Comparison of ENCODE assay signal across 18 cellular contexts in the genomic region with DNA sequence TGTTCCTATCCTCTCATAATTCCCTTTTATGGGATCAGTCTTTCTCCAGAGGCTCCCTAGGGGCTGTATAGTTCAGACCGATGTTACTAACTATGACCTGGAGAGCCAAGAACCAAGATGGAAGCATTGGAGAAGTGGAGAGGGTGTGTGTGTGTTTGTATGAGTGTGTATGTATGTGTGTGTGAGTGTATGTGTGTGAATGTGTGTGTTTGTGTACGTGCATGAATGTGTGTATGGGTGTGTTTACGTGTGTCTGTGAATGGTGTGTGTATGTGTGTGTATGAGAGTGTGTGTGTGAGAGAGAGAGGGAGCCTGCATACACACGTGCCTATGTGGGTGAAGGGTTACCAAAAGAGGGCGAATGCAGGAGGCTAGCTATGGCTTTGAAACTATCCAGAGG. TPM values are rescaled to one million over a fixed set of nuclear protein-coding genes. Genes with fewer than 3 reads are reported as not detected.
DNase-seq lines count a peak whose midpoint lies in the region; ATAC-seq, FAIRE-seq and TF ChIP-seq lines count a peak whose summit lies in the region.
"Had no signal": no experiment of that assay in that cellular context is flagged by ENCODE, and none has a peak within 500 bp of the region (broad histone marks: within the 10 kb centered on the region; RNA-seq: fewer than 3 reads in every experiment).

No MANE protein-coding gene starts in this region.

- H2BK5ac ChIP-seq in neuronal stem cell (ENCODE audit: low read length) = no peak overlapping the region

- H3K79me1 ChIP-seq in neuronal stem cell (ENCODE audit: low read depth, low read length) = no peaks in the 10 kb centered on the region

- H4K91ac ChIP-seq in neuronal stem cell (ENCODE audit: low read depth, low read length, poor library complexity) = peak overlapping the region; percentile 64

- H3K4me1 ChIP-seq in right atrium auricular region (peaks cover 0 to 73% of the 10 kb centered on the region in 2 donors), K562 (replicated peaks in 1 of 2; ENCODE audit: control insufficient read depth in 2 of 2, insufficient read depth in 2 of 2, low read length in 2 of 2) (peaks cover 32 to 44% of the 10 kb centered on the region in 2 experiments), neuronal stem cell (ENCODE audit: control insufficient read depth in 2 of 2, insufficient read depth in 1 of 2, low read depth in 1 of 2, low read length in 2 of 2) (peaks cover 12% of the 10 kb centered on the region in 2 donors), colonic mucosa (no peaks in the 10 kb centered on the region), HAP-1 (no peaks in the 10 kb centered on the region; the same call in 1 of the 2 replicates)

- no peak overlapping the region for H3K9ac ChIP-seq in K562 (ENCODE audit: insufficient read depth in 1 of 2, low read depth in 2 of 2, low read length in 2 of 2)
- H3K9ac ChIP-seq in neuronal stem cell (ENCODE audit: low read depth, low read length, poor library complexity) = no peak overlapping the region
- no peak overlapping the region for H3K9ac ChIP-seq in colonic mucosa (ENCODE audit: low read depth in 2 of 2, low read length in 2 of 2)

- in situ Hi-C loops in K562 (cut with MboI) = no loop called here
- in situ Hi-C loops in HAP-1 (cut with MboI; ENCODE audit: low sequenced_read_pairs) = no loop called here

- POLR2A ChIA-PET in K562 (lab: Yijun Ruan, JAX) = no interaction called here

- TF ChIP-seq POLR2A in K562 (conservative IDR thresholded peaks at IDR 0.05) = no peak

- H2AK5ac ChIP-seq in neuronal stem cell (ENCODE audit: low read depth, low read length) = no peak overlapping the region

- no peak overlapping the region for H3K14ac ChIP-seq in neuronal stem cell (ENCODE audit: low read length)

- H3K27me3 ChIP-seq in right atrium auricular region (no peaks in the 10 kb centered on the region), K562 (ENCODE audit: control insufficient read depth in 2 of 2, insufficient read depth in 2 of 2, low read length in 2 of 2) (no peaks in the 10 kb centered on the region), neuronal stem cell (ENCODE audit: control insufficient read depth in 3 of 3, insufficient read depth in 3 of 3, low read depth in 1 of 3, low read length in 3 of 3) (no peaks in the 10 kb centered on the region), colonic mucosa (no peaks in the 10 kb centered on the region), HAP-1 (ENCODE audit: low read depth) (no peaks in the 10 kb centered on the region)

- no peak overlapping the region for H2BK12ac ChIP-seq in neuronal stem cell (ENCODE audit: low read length)

- no peak for DNase-seq in right atrium auricular region (ENCODE audit: low spot score)
- DNase-seq in Right ventricle myocardium superior = no peak
- no peak for DNase-seq in K562 (ENCODE audit: extremely low read depth in 1 of 4, low spot score in 3 of 4)
- DNase-seq in neuronal stem cell (ENCODE audit: low spot score) = no peak
- DNase-seq in colonic mucosa = no peak
- no peak for DNase-seq in frontal cortex (ENCODE audit: low spot score in 2 of 2)
- DNase-seq in HAP-1 (ENCODE audit: low spot score in 2 of 2) = no peak
- DNase-seq: CD8-positive, alpha-beta T cell; COR-L47; DMS153; DMS79 treated with DMSO at 0.1 percent for 48 hours; GDM1 had no signal

- no peaks in the 10 kb centered on the region for H3K79me2 ChIP-seq in K562 (ENCODE audit: control insufficient read depth, insufficient read depth, low read length)

- H3K9me1 ChIP-seq in K562 (ENCODE audit: control insufficient read depth, insufficient read depth, low read length) = no peaks in the 10 kb centered on the region

- H3K4me3 ChIP-seq in right atrium auricular region (no peak overlapping the region), K562 (no peak overlapping the region), neuronal stem cell (ENCODE audit: low read length in 2 of 2) (peak overlapping the region in 1 of 2 donors; percentile 63), colonic mucosa (no peak overlapping the region), HAP-1 (no peak overlapping the region)

- no peak for ATAC-seq in Right ventricle myocardium superior (ENCODE audit: poor library complexity)
- ATAC-seq in K562 = no peak
- ATAC-seq: CD8-positive, alpha-beta T cell; HCT116 had no signal

- no peak overlapping the region for H3K23ac ChIP-seq in neuronal stem cell (ENCODE audit: low read depth, low read length, poor library complexity)

- FAIRE-seq in K562 (lab: Jason Lieb, UNC) (no peak), frontal cortex (lab: Jason Lieb, UNC) (no peak)
- FAIRE-seq: D721Med had no signal

- no TSS peak for BruUV-seq in K562 (replicated peaks; lab: Mats Ljungman, UMichigan)

- no peak overlapping the region for H3K4me2 ChIP-seq in K562 (ENCODE audit: insufficient read depth, low read length)
- H3K4me2 ChIP-seq in neuronal stem cell (ENCODE audit: insufficient read depth, low read length, poor library complexity, severe bottlenecking) = no peak overlapping the region

- no peak overlapping the region for H4K8ac ChIP-seq in neuronal stem cell (ENCODE audit: low read depth, low read length)

- H3K27ac ChIP-seq in right atrium auricular region (peak overlapping the region; percentile 90 to 94), K562 (ENCODE audit: extremely low read depth, low read depth, low read length) (no peak overlapping the region), neuronal stem cell (replicated peaks; ENCODE audit: low read length) (no peak overlapping the region), colonic mucosa (no peak overlapping the region)
- H3K27ac ChIP-seq: 22Rv1 had no signal

- H3K9me3 ChIP-seq in right atrium auricular region (no peaks in the 10 kb centered on the region), K562 (replicated peaks; ENCODE audit: control insufficient read depth, insufficient read depth, low read depth, low read length) (no peaks in the 10 kb centered on the region), neuronal stem cell (replicated peaks in 1 of 2; ENCODE audit: control insufficient read depth in 2 of 2, insufficient read depth in 1 of 2, low read depth in 1 of 2, low read length in 2 of 2) (no peaks in the 10 kb centered on the region), colonic mucosa (no peaks in the 10 kb centered on the region), HAP-1 (no peaks in the 10 kb centered on the region)

- TF ChIP-seq RAD21 in K562 (CRISPR knock-in tag; conservative IDR thresholded peaks at IDR 0.05 in 1 of 2, IDR thresholded peaks at IDR 0.05 in 1 of 2) = no peak

- TF ChIP-seq EP300 in K562 (IDR thresholded peaks at IDR 0.05; ENCODE audit: low read length) = no peak

- H3K36me3 ChIP-seq in right atrium auricular region (no peaks in the 10 kb centered on the region), K562 (ENCODE audit: control insufficient read depth, insufficient read depth, low read length) (no peaks in the 10 kb centered on the region), neuronal stem cell (replicated peaks in 1 of 2; ENCODE audit: control insufficient read depth in 2 of 2, insufficient read depth in 2 of 2, low read length in 2 of 2) (no peaks in the 10 kb centered on the region), colonic mucosa (no peaks in the 10 kb centered on the region), HAP-1 (replicated peaks) (no peaks in the 10 kb centered on the region)

- CTCF ChIA-PET in K562 (lab: Yijun Ruan, JAX; ENCODE audit: low intra/inter-chr PET ratio) = no interaction called here

- TF ChIP-seq CTCF in right atrium auricular region (IDR thresholded peaks at IDR 0.05) (no peak), K562 (IDR thresholded peaks at IDR 0.05 in 2 of 3, conservative IDR thresholded peaks at IDR 0.05 in 1 of 3; ENCODE audit: insufficient read depth in 2 of 3, low read depth in 1 of 3, low read length in 3 of 3) (no peak), colonic mucosa (IDR thresholded peaks at IDR 0.05) (no peak)

- WGBS in K562 (ENCODE audit: insufficient coverage, low coverage, missing lambda C conversion rate) = 66% methylated on average over 5 of the region's 5 CpGs
- WGBS in neuronal stem cell (ENCODE audit: extremely low coverage in 2 of 2, insufficient read length in 2 of 2, insufficient replicate concordance in 1 of 2), 2 donors = 100% methylated on average over 2 of the region's 5 CpGs

- 0 out of 2 replicates have a peak, but pooled peaks cover 2% of the 10 kb centered on the region for H4K20me1 ChIP-seq in K562 (replicated peaks; ENCODE audit: control insufficient read depth, insufficient read depth, low read length)

- H2BK15ac ChIP-seq in neuronal stem cell (ENCODE audit: low read length) = no peak overlapping the region

- intact Hi-C loops in Right ventricle myocardium superior (cut with DNase I) = no loop called here
- intact Hi-C loops in K562 (cut with micrococcal nuclease) = no loop called here
- intact Hi-C loops in colonic mucosa (cut with DNase I) = no loop called here

- H2BK120ac ChIP-seq in neuronal stem cell (ENCODE audit: low read depth, low read length) = no peak overlapping the region

- H3K4ac ChIP-seq in neuronal stem cell (ENCODE audit: low read length) = no peak overlapping the region

- no peak overlapping the region for H3K18ac ChIP-seq in neuronal stem cell (ENCODE audit: low read length)

- no peak overlapping the region for H2AFZ ChIP-seq in K562 (ENCODE audit: low read depth, low read length)
- no peak overlapping the region for H2AFZ ChIP-seq in neuronal stem cell (ENCODE audit: low read length)

RNA-seq across cellular contexts. Expression of gene MYBPHL, which starts 4.9 kb away (rescaled TPM):
- 100 to 1,000 TPM in 1 of 2 donors, 10 to 100 TPM in 1; 62.2 to 381 TPM for total RNA-seq in right atrium auricular region
- total RNA-seq in Right ventricle myocardium superior = 0.73 TPM
- total RNA-seq in K562 (2011; cell fraction: chromatin; rRNA removed; ENCODE audit: low replicate concordance) = 1.2 and 1.7 TPM in 2 replicates
- total RNA-seq in K562 (2011; cell fraction: nucleolus; rRNA removed) = 1.2 TPM in 2 replicates
- total RNA-seq in K562 (2011; cell fraction: nucleoplasm; rRNA removed) = 1.5 TPM in 1 of 2 replicates, not detected in the other
- 0.49 and 0.50 TPM in 2 replicates for total RNA-seq in K562 (2014; rRNA removed)
- 0.33 and 0.57 TPM in 2 replicates for total RNA-seq in K562 (2014; rRNA removed; fragmentation: Illumina TruSeq; extraction: Trizol)
- 0.15 and 0.22 TPM in 2 replicates for total RNA-seq in K562 (2015; rRNA removed; fragmentation: Illumina TruSeq; extraction: Trizol)
- 0.34 and 0.66 TPM in 2 replicates for total RNA-seq in K562 (2021)
- polyA plus RNA-seq in K562 (2011; rRNA removed) = 0.60 and 1.9 TPM in 2 replicates
- polyA plus RNA-seq in K562 (2011; cell fraction: cytosol; rRNA removed) = 0.52 and 2.6 TPM in 2 replicates
- 0.73 and 4.1 TPM in 2 replicates for polyA plus RNA-seq in K562 (2011; cell fraction: nucleus; rRNA removed)
- polyA plus RNA-seq in K562 (2012) = 0.08 and 0.36 TPM in 2 replicates
- 0.22 and 0.36 TPM in 2 replicates for polyA plus RNA-seq in K562 (2014; fragmentation: Illumina TruSeq; extraction: Trizol)
- polyA plus RNA-seq in K562 (2014; fragmentation: Nextera tagmentation; extraction: Ambion mirVana) = under 1 TPM; 0.20 TPM
- 0.08 and 0.45 TPM in 2 replicates for polyA plus RNA-seq in K562 (2014; rRNA removed)
- polyA minus RNA-seq in K562 (2011; rRNA and poly(A)+ RNA removed) = 0.42 and 0.74 TPM in 2 replicates
- polyA minus RNA-seq in K562 (2011; cell fraction: cytosol; rRNA and poly(A)+ RNA removed) = 0.57 TPM in 1 of 2 replicates, not detected in the other
- polyA minus RNA-seq in K562 (2011; cell fraction: nucleus; rRNA and poly(A)+ RNA removed) = 0.56 and 0.67 TPM in 2 replicates
- polyA plus RNA-seq in neuronal stem cell (2013, experiment 1 of 2) = 0.13 TPM
- 0.29 TPM for polyA plus RNA-seq in neuronal stem cell (2013, experiment 2 of 2)
- not detected for total RNA-seq in colonic mucosa
- total RNA-seq in frontal cortex = not detected
- total RNA-seq: A673; CD8-positive, alpha-beta T cell; H4; HT1080 had no signal

RNA-seq across cellular contexts. Expression of gene PSRC1, which starts 18.9 kb away (rescaled TPM):
- total RNA-seq in right atrium auricular region (1 to 10 TPM; 2.2 to 2.4 TPM), Right ventricle myocardium superior (0.73 TPM), K562 (2014; rRNA removed) (52.2 and 64.0 TPM in 2 replicates), K562 (2014; rRNA removed; fragmentation: Illumina TruSeq; extraction: Trizol) (27.9 and 28.7 TPM in 2 replicates), K562 (2015; rRNA removed; fragmentation: Illumina TruSeq; extraction: Trizol) (34.7 and 37.0 TPM in 2 replicates), K562 (2021) (51.8 and 55.4 TPM in 2 replicates), colonic mucosa (10 to 100 TPM in 1 of 2 donors, 1 to 10 TPM in 1; 6.5 to 36.0 TPM), frontal cortex (7.7 TPM)
- 69.7 and 109 TPM in 2 replicates for total RNA-seq in K562 (2011; cell fraction: chromatin; rRNA removed; ENCODE audit: low replicate concordance)
- total RNA-seq in K562 (2011; cell fraction: nucleolus; rRNA removed) = 85.4 and 86.3 TPM in 2 replicates
- total RNA-seq in K562 (2011; cell fraction: nucleoplasm; rRNA removed) = 66.2 and 83.3 TPM in 2 replicates
- polyA plus RNA-seq in K562 (2011; rRNA removed) (39.3 and 59.5 TPM in 2 replicates), K562 (2014; fragmentation: Illumina TruSeq; extraction: Trizol) (41.8 and 49.7 TPM in 2 replicates), K562 (2014; fragmentation: Nextera tagmentation; extraction: Ambion mirVana) (1 to 10 TPM; 6.5 to 7.9 TPM), K562 (2014; rRNA removed) (56.1 and 65.2 TPM in 2 replicates)
- 40.2 and 44.2 TPM in 2 replicates for polyA plus RNA-seq in K562 (2011; cell fraction: cytosol; rRNA removed)
- polyA plus RNA-seq in K562 (2011; cell fraction: nucleus; rRNA removed) = 225 and 272 TPM in 2 replicates
- 43.7 and 45.1 TPM in 2 replicates for polyA plus RNA-seq in K562 (2012)
- polyA minus RNA-seq in K562 (2011; rRNA and poly(A)+ RNA removed) = 16.7 and 17.2 TPM in 2 replicates
- polyA minus RNA-seq in K562 (2011; cell fraction: cytosol; rRNA and poly(A)+ RNA removed) = 15.9 and 17.8 TPM in 2 replicates
- polyA minus RNA-seq in K562 (2011; cell fraction: nucleus; rRNA and poly(A)+ RNA removed) = 23.6 and 43.5 TPM in 2 replicates
- polyA plus RNA-seq in neuronal stem cell (2013, experiment 1 of 2) = 118 TPM
- 115 TPM for polyA plus RNA-seq in neuronal stem cell (2013, experiment 2 of 2)
- total RNA-seq: CD8-positive, alpha-beta T cell had no signal

RNA-seq across cellular contexts. Expression of gene CELSR2, which starts 52.5 kb away (rescaled TPM):
- total RNA-seq in right atrium auricular region = 10 to 100 TPM; 20.2 to 23.7 TPM
- 6.3 TPM for total RNA-seq in Right ventricle myocardium superior
- total RNA-seq in K562 (2011; cell fraction: chromatin; rRNA removed; ENCODE audit: low replicate concordance) = 44.8 and 129 TPM in 2 replicates
- total RNA-seq in K562 (2011; cell fraction: nucleolus; rRNA removed) = 69.9 and 80.7 TPM in 2 replicates
- total RNA-seq in K562 (2011; cell fraction: nucleoplasm; rRNA removed) = 57.7 and 69.2 TPM in 2 replicates
- 4.1 and 5.9 TPM in 2 replicates for total RNA-seq in K562 (2014; rRNA removed)
- total RNA-seq in K562 (2014; rRNA removed; fragmentation: Illumina TruSeq; extraction: Trizol) = 2.7 and 3.0 TPM in 2 replicates
- total RNA-seq in K562 (2015; rRNA removed; fragmentation: Illumina TruSeq; extraction: Trizol) = 4.2 and 5.0 TPM in 2 replicates
- 19.1 and 21.9 TPM in 2 replicates for total RNA-seq in K562 (2021)
- 7.2 and 8.2 TPM in 2 replicates for polyA plus RNA-seq in K562 (2011; rRNA removed)
- 8.3 and 12.6 TPM in 2 replicates for polyA plus RNA-seq in K562 (2011; cell fraction: cytosol; rRNA removed)
- polyA plus RNA-seq in K562 (2011; cell fraction: nucleus; rRNA removed) = 38.5 and 63.5 TPM in 2 replicates
- polyA plus RNA-seq in K562 (2012) = 15.6 and 17.8 TPM in 2 replicates
- polyA plus RNA-seq in K562 (2014; fragmentation: Illumina TruSeq; extraction: Trizol) = 14.1 and 15.3 TPM in 2 replicates
- under 1 TPM; 0.31 to 0.86 TPM for polyA plus RNA-seq in K562 (2014; fragmentation: Nextera tagmentation; extraction: Ambion mirVana)
- polyA plus RNA-seq in K562 (2014; rRNA removed) = 9.0 and 10.2 TPM in 2 replicates
- 14.3 and 24.2 TPM in 2 replicates for polyA minus RNA-seq in K562 (2011; rRNA and poly(A)+ RNA removed)
- 23.8 and 25.3 TPM in 2 replicates for polyA minus RNA-seq in K562 (2011; cell fraction: cytosol; rRNA and poly(A)+ RNA removed)
- 31.9 and 33.1 TPM in 2 replicates for polyA minus RNA-seq in K562 (2011; cell fraction: nucleus; rRNA and poly(A)+ RNA removed)
- polyA plus RNA-seq in neuronal stem cell (2013, experiment 1 of 2) = 40.0 TPM
- polyA plus RNA-seq in neuronal stem cell (2013, experiment 2 of 2) = 41.0 TPM
- 1 to 10 TPM; 4.2 to 6.1 TPM for total RNA-seq in colonic mucosa
- total RNA-seq in frontal cortex = 27.3 TPM

Comparison
In these comparisons a context has a peak if more than half of its experiments do, and no peak if none do; other contexts are left out.
1. RNA of gene MYBPHL, which starts 4.9 kb away (total RNA-seq): 62.2 to 381 TPM in right atrium auricular region; 0.73 TPM in Right ventricle myocardium superior (single experiment), 0.15 to 1.7 TPM in K562, not detected in colonic mucosa and not detected in frontal cortex (single experiment); every median in the first group is over 10 times any median in the second.
2. H3K27ac ChIP-seq: peak in right atrium auricular region (2 of 2); none in K562 (single experiment), neuronal stem cell (single experiment) and colonic mucosa (single experiment).